In genomic region chr1:117659565-117660264, GRCh38 we compare ENCODE assay signal across 17 cellular contexts. TPM values are rescaled to one million over a fixed set of nuclear protein-coding genes. Genes with fewer than 3 reads are reported as not detected.
DNase-seq lines count a peak whose midpoint lies in the region; ATAC-seq and TF ChIP-seq lines count a peak whose summit lies in the region.
"Had no signal": no experiment of that assay in that cellular context is flagged by ENCODE, and none has a peak within 500 bp of the region (broad histone marks: within the 10 kb centered on the region; RNA-seq: fewer than 3 reads in every experiment).

No MANE protein-coding gene starts in this region.

- H3K27ac Mint-ChIP-seq in activated T-cell treated with anti-CD3 and anti-CD28 coated beads, Interleukin-2, amount 50 U/mL, for 24 hours = peak overlapping the region; percentile 47
- H3K27ac Mint-ChIP-seq in stimulated activated effector memory CD8-positive, alpha-beta T cell treated with anti-CD3 and anti-CD28 coated beads, Interleukin-12 subunit alpha, Interleukin-12 subunit beta, amount 100 ng/mL, for 72 hours = peak overlapping the region; percentile 86
- H3K27ac Mint-ChIP-seq in osteocyte (ENCODE audit: unreplicated experiment) = no peak overlapping the region
- H3K27ac Mint-ChIP-seq: GM23338 had no signal

- peaks cover 96% of the 10 kb centered on the region for H3K4me1 Mint-ChIP-seq in activated T-cell treated with anti-CD3 and anti-CD28 coated beads, Interleukin-2, amount 50 U/mL, for 24 hours (ENCODE audit: low read depth)
- H3K4me1 Mint-ChIP-seq in stimulated activated effector memory CD8-positive, alpha-beta T cell treated with anti-CD3 and anti-CD28 coated beads, Interleukin-12 subunit alpha, Interleukin-12 subunit beta, amount 100 ng/mL, for 72 hours = peaks cover 95% of the 10 kb centered on the region
- H3K4me1 Mint-ChIP-seq in osteocyte (ENCODE audit: unreplicated experiment) = peaks cover 3% of the 10 kb centered on the region

- intact Hi-C loops in tibial artery (cut with DNase I; ENCODE audit: low total_unique reads) = no loop called here

- peaks cover 0 to 17% (median 3%) of the 10 kb centered on the region in 4 donors for H3K4me1 ChIP-seq in tibial artery

- peaks cover 2% of the 10 kb centered on the region for H3K27me3 Mint-ChIP-seq in activated T-cell treated with anti-CD3 and anti-CD28 coated beads, Interleukin-2, amount 50 U/mL, for 24 hours
- H3K27me3 Mint-ChIP-seq in osteocyte (ENCODE audit: unreplicated experiment) = no peaks in the 10 kb centered on the region

- peak; percentile 17 for ATAC-seq in stimulated activated effector memory CD8-positive, alpha-beta T cell treated with anti-CD3 and anti-CD28 coated beads, Interleukin-12 subunit alpha, Interleukin-12 subunit beta, amount 100 ng/mL, for 72 hours
- ATAC-seq: GM23338, psoas muscle had no signal

- H3K9me3 Mint-ChIP-seq in activated T-cell treated with anti-CD3 and anti-CD28 coated beads, Interleukin-2, amount 50 U/mL, for 24 hours = peaks cover 11% of the 10 kb centered on the region
- H3K9me3 Mint-ChIP-seq in stimulated activated effector memory CD8-positive, alpha-beta T cell treated with anti-CD3 and anti-CD28 coated beads, Interleukin-12 subunit alpha, Interleukin-12 subunit beta, amount 100 ng/mL, for 72 hours = peaks cover 5% of the 10 kb centered on the region
- H3K9me3 Mint-ChIP-seq in osteocyte (ENCODE audit: unreplicated experiment) = no peaks in the 10 kb centered on the region

- H3K27me3 ChIP-seq in tibial artery = no peaks in the 10 kb centered on the region

- no peak overlapping the region for H3K4me3 Mint-ChIP-seq in activated T-cell treated with anti-CD3 and anti-CD28 coated beads, Interleukin-2, amount 50 U/mL, for 24 hours
- H3K4me3 Mint-ChIP-seq in stimulated activated effector memory CD8-positive, alpha-beta T cell treated with anti-CD3 and anti-CD28 coated beads, Interleukin-12 subunit alpha, Interleukin-12 subunit beta, amount 100 ng/mL, for 72 hours = peak overlapping the region; percentile 60
- H3K4me3 Mint-ChIP-seq in osteocyte (ENCODE audit: unreplicated experiment) = no peak overlapping the region
- H3K4me3 Mint-ChIP-seq: GM23338 had no signal

- TF ChIP-seq CTCF in tibial artery (IDR thresholded peaks at IDR 0.05) = no peak
- no peak for TF ChIP-seq CTCF in osteocyte (IDR thresholded peaks at IDR 0.05)
- TF ChIP-seq CTCF in coronary artery (IDR thresholded peaks at IDR 0.05) = no peak

- H3K36me3 Mint-ChIP-seq in activated T-cell treated with anti-CD3 and anti-CD28 coated beads, Interleukin-2, amount 50 U/mL, for 24 hours (ENCODE audit: low read depth) = peaks cover 1% of the 10 kb centered on the region
- H3K36me3 Mint-ChIP-seq in stimulated activated effector memory CD8-positive, alpha-beta T cell treated with anti-CD3 and anti-CD28 coated beads, Interleukin-12 subunit alpha, Interleukin-12 subunit beta, amount 100 ng/mL, for 72 hours = peaks cover 17% of the 10 kb centered on the region
- no peaks in the 10 kb centered on the region for H3K36me3 Mint-ChIP-seq in osteocyte (ENCODE audit: unreplicated experiment)

- H3K4me3 ChIP-seq in tibial artery (no peak overlapping the region), coronary artery (no peak overlapping the region)
- H3K4me3 ChIP-seq: GM23338, psoas muscle had no signal

- peaks cover 0 to 3% (median 0%) of the 10 kb centered on the region in 3 donors for H3K9me3 ChIP-seq in tibial artery
- H3K9me3 ChIP-seq: psoas muscle had no signal

- no peak overlapping the region for H3K27ac ChIP-seq in tibial artery
- H3K27ac ChIP-seq in coronary artery = no peak overlapping the region
- H3K27ac ChIP-seq: WERI-Rb-1 had no signal

- DNase-seq in activated T-cell treated with anti-CD3 and anti-CD28 coated beads, Interleukin-2, amount 50 U/mL, for 24 hours = peak; percentile 55
- no peak for DNase-seq in activated T-cell treated with anti-CD3 and anti-CD28 coated beads for 4 hours
- peak; percentile 98 for DNase-seq in OCI-M1 (lab: John Stamatoyannopoulos, UW)
- peak; percentile 33 for DNase-seq in activated naive CD4-positive, alpha-beta T cell treated with anti-CD3 and anti-CD28 coated beads, Interleukin-2, amount 50 U/mL, for 16 hours
- peak in 1 of 2 donors; percentile 69 for DNase-seq in stimulated activated effector memory CD8-positive, alpha-beta T cell treated with anti-CD3 and anti-CD28 coated beads, Interleukin-12 subunit alpha, Interleukin-12 subunit beta, amount 100 ng/mL, for 72 hours (ENCODE audit: low spot score in 2 of 2)
- no peak for DNase-seq in tibial artery
- DNase-seq in osteocyte (ENCODE audit: extremely low spot score, unreplicated experiment) = no peak
- no peak for DNase-seq in coronary artery (ENCODE audit: low spot score)
- DNase-seq: caudate nucleus, glutamatergic neuron, KG1, kidney, NCI-H146, NCI-H524 treated with DMSO at 0.1 percent for 48 hours, psoas muscle, WERI-Rb-1 had no signal

- H3K36me3 ChIP-seq in tibial artery = no peaks in the 10 kb centered on the region
- H3K36me3 ChIP-seq: WERI-Rb-1 had no signal

RNA-seq across cellular contexts. Expression of gene TENT5C, which starts 53.9 kb away (rescaled TPM):
- total RNA-seq in osteocyte = 0.05 and 0.08 TPM in 2 replicates

Comparison
In these comparisons a context has a peak if more than half of its experiments do, and no peak if none do; other contexts are left out.
1. DNase-seq: peak in activated T-cell treated with anti-CD3 and anti-CD28 coated beads, Interleukin-2, amount 50 U/mL, for 24 hours (single experiment), OCI-M1 (single experiment) and activated naive CD4-positive, alpha-beta T cell treated with anti-CD3 and anti-CD28 coated beads, Interleukin-2, amount 50 U/mL, for 16 hours (single experiment); none in activated T-cell treated with anti-CD3 and anti-CD28 coated beads for 4 hours (single experiment), tibial artery (0 of 2), osteocyte (single experiment) and coronary artery (single experiment).